ENCODE assay signal across 8 cellular contexts in genomic region chr15:72116680-72117447, GRCh38. TPM values are rescaled to one million over a fixed set of nuclear protein-coding genes. Genes with fewer than 3 reads are reported as not detected.
DNase-seq lines count a peak whose midpoint lies in the region; ATAC-seq and TF ChIP-seq lines count a peak whose summit lies in the region.

No MANE protein-coding gene starts in this region.

- TF ChIP-seq POLR2A in adrenal gland (IDR thresholded peaks at IDR 0.05), result no peak
- no peak for TF ChIP-seq POLR2A in prostate gland (IDR thresholded peaks at IDR 0.05)

- no peaks in the 10 kb centered on the region for H3K9me2 ChIP-seq in MM.1S (replicated peaks; ENCODE audit: insufficient read depth, low read length)

- H2AFZ ChIP-seq in MM.1S (ENCODE audit: low read length), result peak overlapping the region; percentile 96

- H4K20me1 ChIP-seq in MM.1S (ENCODE audit: insufficient read depth, low read length), result no peaks in the 10 kb centered on the region; the same call in 1 of the 2 replicates

- 3 to 6% (median 3%) methylated on average over 22 to 23 of the region's 23 CpGs for WGBS in adrenal gland, 4 donors
- under 1% methylated on average over 23 of the region's 23 CpGs for WGBS in prostate gland

- H3K4me1 ChIP-seq in MM.1S (ENCODE audit: low read length) (peaks cover 12% of the 10 kb centered on the region), adrenal gland (replicated peaks in 1 of 2) (peaks cover 5 to 19% of the 10 kb centered on the region in 2 donors), right atrium auricular region (peaks cover 0 to 24% of the 10 kb centered on the region in 2 donors), prostate gland (replicated peaks) (peaks cover 7% of the 10 kb centered on the region)

- peak overlapping the region; percentile 53; the same call in 1 of the 2 replicates for H3K27ac ChIP-seq in MM.1S (ENCODE audit: low read length)
- peak overlapping the region; percentile 92 to 99 (median 96) for H3K27ac ChIP-seq in adrenal gland
- H3K27ac ChIP-seq in right atrium auricular region, result peak overlapping the region; percentile 97 to 99
- peak overlapping the region; percentile 94 to 96 for H3K27ac ChIP-seq in prostate gland

- H3K4me2 ChIP-seq in MM.1S (ENCODE audit: low read depth, low read length), result peak overlapping the region; percentile 99

- ATAC-seq in GM18867 (IDR thresholded peaks at IDR 0.05; ENCODE audit: unreplicated experiment), result peak; percentile 1
- ATAC-seq in GM21529 (IDR thresholded peaks at IDR 0.05; ENCODE audit: unreplicated experiment), result no peak
- ATAC-seq in GM18520 (IDR thresholded peaks at IDR 0.05; ENCODE audit: unreplicated experiment), result no peak

- H3K27me3 ChIP-seq in MM.1S (replicated peaks; ENCODE audit: insufficient read depth, low read length) (no peaks in the 10 kb centered on the region), adrenal gland (no peaks in the 10 kb centered on the region), right atrium auricular region (no peaks in the 10 kb centered on the region), prostate gland (replicated peaks; ENCODE audit: insufficient read depth) (no peaks in the 10 kb centered on the region)

- intact Hi-C loops in adrenal gland (cut with DNase I) (no loop called here), prostate gland (cut with DNase I) (loop anchor here (10.0 kb wide), 1 partner anchor 108 kb away; no protein-coding TSS in a partner anchor)

- H3K9ac ChIP-seq in MM.1S (ENCODE audit: low read length), result peak overlapping the region; percentile 71; the same call in 1 of the 2 replicates

- H3F3A ChIP-seq in MM.1S (ENCODE audit: insufficient read depth, low read length), result peaks cover 12% of the 10 kb centered on the region; the same call in 1 of the 2 replicates

- peak overlapping the region; percentile 95 for H3K4me3 ChIP-seq in MM.1S (ENCODE audit: low read length)
- peak overlapping the region; percentile 86 to 94 (median 90) for H3K4me3 ChIP-seq in adrenal gland
- peak overlapping the region; percentile 88 to 92 for H3K4me3 ChIP-seq in right atrium auricular region
- H3K4me3 ChIP-seq in prostate gland, result peak overlapping the region; percentile 70 to 93

- H3K36me3 ChIP-seq in MM.1S (replicated peaks; ENCODE audit: insufficient read depth, low read length) (no peaks in the 10 kb centered on the region), adrenal gland (replicated peaks in 1 of 2) (no peaks in the 10 kb centered on the region), right atrium auricular region (no peaks in the 10 kb centered on the region), prostate gland (no peaks in the 10 kb centered on the region)

- H3K79me2 ChIP-seq in MM.1S (ENCODE audit: low read length), result peaks cover 20% of the 10 kb centered on the region

- no peak for TF ChIP-seq CTCF in MM.1S (IDR thresholded peaks at IDR 0.05; ENCODE audit: low read length)
- no peak for TF ChIP-seq CTCF in adrenal gland (IDR thresholded peaks at IDR 0.05)
- TF ChIP-seq CTCF in right atrium auricular region (IDR thresholded peaks at IDR 0.05), result no peak
- TF ChIP-seq CTCF in prostate gland (IDR thresholded peaks at IDR 0.05), result no peak

- H3K9me3 ChIP-seq in MM.1S (replicated peaks; ENCODE audit: insufficient read depth, low read length) (no peaks in the 10 kb centered on the region), adrenal gland (replicated peaks in 1 of 3) (no peaks in the 10 kb centered on the region), right atrium auricular region (no peaks in the 10 kb centered on the region), prostate gland (no peaks in the 10 kb centered on the region)

- DNase-seq in AG20443 (ENCODE audit: low spot score) (peak; percentile 23), MM.1S (no peak), adrenal gland (peak; percentile 42 to 78 (median 51)), right atrium auricular region (ENCODE audit: low spot score) (peak; percentile 62), prostate gland (ENCODE audit: low spot score) (peak; percentile 26)

RNA-seq across cellular contexts. Expression of gene MYO9A, which starts 1.1 kb away (rescaled TPM):
- 10 to 100 TPM; 14.1 to 34.0 (median 23.1) TPM for total RNA-seq in adrenal gland
- 1 to 10 TPM; 3.0 to 8.6 (median 3.2) TPM for polyA plus RNA-seq in adrenal gland
- 10 to 100 TPM; 23.4 to 24.1 TPM for total RNA-seq in right atrium auricular region
- total RNA-seq in prostate gland, result 100 to 1,000 TPM in 1 of 2 donors, 10 to 100 TPM in 1; 29.4 to 252 TPM

RNA-seq across cellular contexts. Expression of gene SENP8, which starts 1.3 kb away (rescaled TPM):
- total RNA-seq in adrenal gland (1 to 10 TPM; 2.3 to 4.6 (median 3.5) TPM), right atrium auricular region (1 to 10 TPM; 1.9 to 3.3 TPM), prostate gland (1 to 10 TPM; 3.3 to 5.9 TPM)
- polyA plus RNA-seq in adrenal gland, result 1 to 10 TPM in 2 of 3 donors, under 1 TPM in 1; 0.94 to 6.0 (median 1.1) TPM
